9 cellular contexts compared by ENCODE assay signal in genomic region chr7:69603937-69604494, GRCh38. TPM values are rescaled to one million over a fixed set of nuclear protein-coding genes. Genes with fewer than 3 reads are reported as not detected.
DNase-seq lines count a peak whose midpoint lies in the region; ATAC-seq and TF ChIP-seq lines count a peak whose summit lies in the region.
"Had no signal": no experiment of that assay in that cellular context is flagged by ENCODE, and none has a peak within 500 bp of the region (broad histone marks: within the 10 kb centered on the region; RNA-seq: fewer than 3 reads in every experiment).

No MANE protein-coding gene starts in this region.

- no peaks in the 10 kb centered on the region for H3K9me3 ChIP-seq in SJCRH30 (replicated peaks)
- H3K9me3 ChIP-seq in tibial artery, result no peaks in the 10 kb centered on the region

- H3K36me3 ChIP-seq in SJCRH30 (no peaks in the 10 kb centered on the region), tibial artery (no peaks in the 10 kb centered on the region)

- no peaks in the 10 kb centered on the region for H3K27me3 Mint-ChIP-seq in memory B cell

- no peak overlapping the region for H3K27ac Mint-ChIP-seq in memory B cell

- H3K27ac ChIP-seq in SJCRH30 (no peak overlapping the region), tibial artery (no peak overlapping the region)
- H3K27ac ChIP-seq: PC-9 had no signal

- H3K36me3 Mint-ChIP-seq in memory B cell, result peaks cover 2% of the 10 kb centered on the region

- intact Hi-C loops in tibial artery (cut with DNase I; ENCODE audit: low total_unique reads), result no loop called here

- H3K4me1 Mint-ChIP-seq in memory B cell, result peaks cover 8% of the 10 kb centered on the region

- TF ChIP-seq CTCF in tibial artery (IDR thresholded peaks at IDR 0.05), result no peak

- H3K4me3 Mint-ChIP-seq in memory B cell, result no peak overlapping the region

- no peaks in the 10 kb centered on the region for H3K27me3 ChIP-seq in SJCRH30
- peaks cover 0 to 6% of the 10 kb centered on the region in 2 donors for H3K27me3 ChIP-seq in tibial artery

- DNase-seq in memory B cell (ENCODE audit: low spot score in 2 of 2), result no peak
- DNase-seq in SJCRH30, result no peak
- DNase-seq in tibial artery, result no peak
- DNase-seq in erythroblast (lab: John Stamatoyannopoulos, UW), result no peak
- DNase-seq: activated CD4-positive, alpha-beta T cell treated with anti-CD3 and anti-CD28 coated beads, Interleukin-2, amount 50 U/mL, for 48 hours; PC-9 had no signal

- H3K4me1 ChIP-seq in SJCRH30 (peaks cover 23% of the 10 kb centered on the region), tibial artery (peaks cover 0 to 26% (median 12%) of the 10 kb centered on the region in 4 donors)

- no peaks in the 10 kb centered on the region for H3K9me3 Mint-ChIP-seq in memory B cell

- no peak overlapping the region for H3K4me3 ChIP-seq in SJCRH30
- no peak overlapping the region for H3K4me3 ChIP-seq in tibial artery
- H3K4me3 ChIP-seq: PC-9 had no signal

- ATAC-seq in GM18517 (IDR thresholded peaks at IDR 0.05; ENCODE audit: unreplicated experiment) (peak; percentile 64), GM21381 (IDR thresholded peaks at IDR 0.05; ENCODE audit: unreplicated experiment) (peak; percentile 63), HG03139 (IDR thresholded peaks at IDR 0.05; ENCODE audit: unreplicated experiment) (peak; percentile 59), memory B cell (ENCODE audit: low read depth) (peak; percentile 78)

- TF ChIP-seq POLR2A in erythroblast (IDR thresholded peaks at IDR 0.05; ENCODE audit: low read length), result no peak

RNA-seq across cellular contexts. Expression of gene AUTS2, which starts 5.7 kb away (rescaled TPM):
- total RNA-seq in SJCRH30 (2014; rRNA removed; shearing (Covaris generic)), result 21.9 and 30.1 TPM in 2 replicates
- total RNA-seq: PC-9 had no signal
